ENCODE assay signal across 22 cellular contexts in the genomic region with DNA sequence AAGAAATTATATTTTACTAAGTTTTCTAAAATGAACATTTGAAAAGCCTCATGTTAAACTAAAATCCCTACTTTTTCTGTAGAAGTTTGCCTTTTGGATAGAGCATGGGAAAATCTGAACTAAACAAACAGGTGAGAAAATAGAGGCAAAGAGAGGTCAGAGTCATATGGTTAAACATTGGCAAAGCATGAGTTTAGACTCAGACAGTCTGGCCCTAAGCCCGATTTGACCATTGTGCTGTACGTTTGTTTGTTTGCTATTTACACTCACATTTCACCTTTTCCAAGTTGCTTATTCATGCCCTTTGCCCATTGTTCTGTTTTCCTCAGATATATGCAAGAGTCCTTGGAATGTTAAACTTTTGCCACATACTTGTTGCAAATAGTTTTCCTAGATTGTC.
A peak's percentile ranks its signal among the peaks of the same experiment; 100 is the strongest.
DNase-seq lines count a peak whose midpoint lies in the region; ATAC-seq, FAIRE-seq and TF ChIP-seq lines count a peak whose summit lies in the region.
"Had no signal": no experiment of that assay in that cellular context is flagged by ENCODE, and none has a peak within 500 bp of the region (broad histone marks: within the 10 kb centered on the region; RNA-seq: fewer than 3 reads in every experiment).

No MANE protein-coding gene starts in this region.

- H3K9me3 ChIP-seq in kidney (ENCODE audit: control insufficient read depth in 1 of 2, low read length in 2 of 2) = no peaks in the 10 kb centered on the region
- H3K9me3 ChIP-seq in smooth muscle cell (replicated peaks; ENCODE audit: low read depth) = no peaks in the 10 kb centered on the region
- H3K9me3 ChIP-seq: esophagus muscularis mucosa, heart right ventricle had no signal

- H3K9ac ChIP-seq in kidney (ENCODE audit: low read length in 2 of 2) (no peak overlapping the region), smooth muscle cell (ENCODE audit: low read depth) (no peak overlapping the region)

- no peaks in the 10 kb centered on the region for H3K27me3 ChIP-seq in smooth muscle cell (ENCODE audit: low read depth)
- H3K27me3 ChIP-seq: esophagus muscularis mucosa, heart right ventricle had no signal

- H3K4me3 Mint-ChIP-seq in T-cell = no peak overlapping the region
- H3K4me3 Mint-ChIP-seq: type B pancreatic cell, WTC11 had no signal

- no peaks in the 10 kb centered on the region for H3K36me3 ChIP-seq in kidney (ENCODE audit: control insufficient read depth in 1 of 2, insufficient read depth in 2 of 2, low read length in 2 of 2)
- H3K36me3 ChIP-seq in smooth muscle cell (ENCODE audit: low read depth) = no peaks in the 10 kb centered on the region
- H3K36me3 ChIP-seq: esophagus muscularis mucosa, heart right ventricle had no signal

- H3F3A ChIP-seq in smooth muscle cell (ENCODE audit: low read depth) = no peaks in the 10 kb centered on the region

- H3K4me2 ChIP-seq in smooth muscle cell = no peak overlapping the region

- peak overlapping the region; percentile 49 for H2AFZ ChIP-seq in smooth muscle cell (ENCODE audit: low read depth)

- H3K4me1 ChIP-seq in kidney (ENCODE audit: control insufficient read depth in 1 of 2, insufficient read depth in 1 of 2, low read depth in 1 of 2, low read length in 2 of 2) = peaks cover 3 to 4% of the 10 kb centered on the region in 2 donors
- H3K4me1 ChIP-seq in smooth muscle cell (ENCODE audit: low read depth) = peaks cover 3% of the 10 kb centered on the region
- H3K4me1 ChIP-seq: esophagus muscularis mucosa, heart right ventricle had no signal

- H3K27me3 Mint-ChIP-seq in T-cell = peaks cover 3 to 5% of the 10 kb centered on the region in 2 donors
- H3K27me3 Mint-ChIP-seq: type B pancreatic cell had no signal

- in situ Hi-C loops in astrocyte of the spinal cord (cut with HindIII; ENCODE audit: low sequenced_read_pairs) = no loop called here

- peak; percentile 82 for FAIRE-seq in kidney (lab: Jason Lieb, UNC)
- FAIRE-seq: keratinocyte had no signal

- TF ChIP-seq CTCF in astrocyte of the spinal cord (IDR thresholded peaks at IDR 0.05; ENCODE audit: low read depth, low read length) (no peak), kidney (IDR thresholded peaks at IDR 0.05; ENCODE audit: borderline replicate concordance, extremely low read depth, insufficient read depth) (no peak), smooth muscle cell (IDR thresholded peaks at IDR 0.05; ENCODE audit: borderline replicate concordance, insufficient read depth, poor library complexity, severe bottlenecking) (no peak)

- H3K4me1 Mint-ChIP-seq in T-cell = no peaks in the 10 kb centered on the region

- no peak for ATAC-seq in T-cell (replicated peaks in 1 of 4)
- ATAC-seq: heart right ventricle, Right ventricle myocardium inferior had no signal

- peak; percentile 18 for DNase-seq in NCI-H1092 treated with DMSO at 0.1 percent for 48 hours (lab: John Stamatoyannopoulos, UW)
- no peak for DNase-seq in NCI-H1092 (lab: John Stamatoyannopoulos, UW)
- DNase-seq in astrocyte of the spinal cord (ENCODE audit: low read depth, low spot score) = peak; percentile 12
- DNase-seq in kidney = no peak
- no peak for DNase-seq in smooth muscle cell (lab: John Stamatoyannopoulos, UW; ENCODE audit: unreplicated experiment)
- no peak for DNase-seq in SIG-M5 (lab: John Stamatoyannopoulos, UW)
- DNase-seq in H4 (ENCODE audit: low spot score) = no peak
- DNase-seq in T-cell = no peak
- DNase-seq: activated gamma-delta T cell; anterior cingulate cortex; C1 segment of cervical spinal cord; DND-41; heart right ventricle; NCI-H1436 treated with DMSO at 0.1 percent for 48 hours; stimulated activated naive CD4-positive, alpha-beta T cell; T-helper 2 cell had no signal

- WGBS in smooth muscle cell (ENCODE audit: low lambda C conversion rate) = 66% methylated on average over 2 of the region's 2 CpGs

- H4K20me1 ChIP-seq in smooth muscle cell (ENCODE audit: low read depth) = no peaks in the 10 kb centered on the region

- H3K79me2 ChIP-seq in smooth muscle cell (ENCODE audit: low read depth) = no peaks in the 10 kb centered on the region

- no peak overlapping the region for H3K27ac ChIP-seq in kidney (ENCODE audit: low read depth in 2 of 2, low read length in 2 of 2)
- H3K27ac ChIP-seq in smooth muscle cell (ENCODE audit: low read depth) = no peak overlapping the region
- H3K27ac ChIP-seq: 22Rv1, esophagus muscularis mucosa, heart right ventricle had no signal

- H3K4me3 ChIP-seq in astrocyte of the spinal cord (ENCODE audit: low read depth, low read length) (no peak overlapping the region), kidney (ENCODE audit: low read length in 2 of 2) (no peak overlapping the region), smooth muscle cell (no peak overlapping the region)
- H3K4me3 ChIP-seq: esophagus muscularis mucosa, heart right ventricle had no signal

- H3K9me3 Mint-ChIP-seq in T-cell = no peaks in the 10 kb centered on the region
- H3K9me3 Mint-ChIP-seq: type B pancreatic cell had no signal

- H3K27ac Mint-ChIP-seq in T-cell = no peak overlapping the region
- H3K27ac Mint-ChIP-seq: type B pancreatic cell, WTC11 had no signal

- POLR2A ChIA-PET in T-cell (lab: Charles Lee) = no interaction called here

- CTCF ChIA-PET in T-cell (lab: Charles Lee) = no interaction called here

- H3K36me3 Mint-ChIP-seq in T-cell = no peaks in the 10 kb centered on the region
- H3K36me3 Mint-ChIP-seq: type B pancreatic cell, WTC11 had no signal

- intact Hi-C loops in kidney (cut with DNase I) = no loop called here

Comparison
In these comparisons a context has a peak if more than half of its experiments do, and no peak if none do; other contexts are left out.
1. DNase-seq: peak in NCI-H1092 treated with DMSO at 0.1 percent for 48 hours (single experiment) and astrocyte of the spinal cord (single experiment); none in NCI-H1092 (single experiment), kidney (single experiment), smooth muscle cell (single experiment), SIG-M5 (single experiment), H4 (single experiment) and T-cell (0 of 34).